Comparison of ENCODE assay signal across 16 cellular contexts in the genomic region with DNA sequence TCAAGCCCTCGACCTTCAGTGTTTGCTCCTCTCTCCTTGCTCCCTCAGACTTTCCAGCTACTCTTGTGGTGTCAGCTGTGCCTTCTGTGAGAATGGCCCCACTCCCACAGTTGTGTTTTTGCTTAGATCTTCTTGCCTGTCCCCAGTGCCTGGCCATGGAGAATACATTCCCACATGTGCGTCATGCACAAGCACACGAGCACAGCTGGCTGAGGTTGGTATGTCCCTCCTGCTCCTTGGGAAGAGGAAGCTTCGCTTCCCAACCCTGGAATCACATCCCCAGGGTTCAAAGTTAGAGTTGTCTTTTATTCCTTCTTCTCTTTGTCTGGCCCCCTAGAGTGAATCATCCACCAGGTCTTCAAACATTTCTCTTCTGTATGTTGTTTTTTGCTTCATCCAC.
DNase-seq lines count a peak whose midpoint lies in the region; ATAC-seq and TF ChIP-seq lines count a peak whose summit lies in the region.
"Had no signal": no experiment of that assay in that cellular context is flagged by ENCODE, and none has a peak within 500 bp of the region (broad histone marks: within the 10 kb centered on the region; RNA-seq: fewer than 3 reads in every experiment).

No MANE protein-coding gene starts in this region.

- no CpG with 5 or more reads among the region's 4 CpGs for WGBS in IMR-90 (ENCODE audit: extremely low coverage in 2 of 2, insufficient read length in 1 of 2), 2 experiments
- WGBS in mesenchymal stem cell = 87% methylated on average over 4 of the region's 4 CpGs

- H4K20me1 ChIP-seq in IMR-90 (ENCODE audit: insufficient read depth, low read length) = no peaks in the 10 kb centered on the region

- H2BK15ac ChIP-seq in IMR-90 (ENCODE audit: low read depth, low read length) (peak overlapping the region; percentile 88; the same call in 1 of the 3 replicates), mesenchymal stem cell (ENCODE audit: low read depth, poor library complexity, severe bottlenecking) (no peak overlapping the region)

- H3K79me1 ChIP-seq in IMR-90 (ENCODE audit: low read depth in 1 of 2, low read length in 2 of 2) (no peaks in the 10 kb centered on the region), mesenchymal stem cell (replicated peaks; ENCODE audit: low read length, poor library complexity, severe bottlenecking) (no peaks in the 10 kb centered on the region)

- H2AFZ ChIP-seq in IMR-90 (replicated peaks; ENCODE audit: low read length, poor library complexity) (peak overlapping the region; percentile 8), mesenchymal stem cell (ENCODE audit: low read depth, low read length) (no peak overlapping the region)
- H2AFZ ChIP-seq: GM23338 had no signal

- TF ChIP-seq RAD21 in IMR-90 (IDR thresholded peaks at IDR 0.05; ENCODE audit: low read length) = no peak

- H3K23ac ChIP-seq in IMR-90 (ENCODE audit: low read depth, low read length) (0 out of 2 replicates have a peak overlapping the region, but pooled peaks have one; percentile 26), mesenchymal stem cell (ENCODE audit: low read length in 2 of 2) (no peak overlapping the region)

- TF ChIP-seq CTCF in IMR-90 (conservative IDR thresholded peaks at IDR 0.05; ENCODE audit: low read depth, low read length) = no peak
- TF ChIP-seq CTCF in nephron (IDR thresholded peaks at IDR 0.05; ENCODE audit: unreplicated experiment in 3 of 3) = no peak

- H2BK120ac ChIP-seq in IMR-90 (ENCODE audit: low read depth, low read length) (peak overlapping the region; percentile 92; the same call in 1 of the 2 replicates), mesenchymal stem cell (ENCODE audit: low read depth, low read length) (no peak overlapping the region)

- DNase-seq in IMR-90 = no peak
- DNase-seq in mesenchymal stem cell = no peak
- no peak for DNase-seq in NCI-H2227 (lab: John Stamatoyannopoulos, UW; ENCODE audit: unreplicated experiment)
- no peak for DNase-seq in T-helper 2 cell
- DNase-seq in activated CD4-positive, alpha-beta T cell treated with anti-CD3 and anti-CD28 coated beads for 48 hours = no peak
- DNase-seq: C1 segment of cervical spinal cord; Calu3; CD4-positive, alpha-beta memory T cell; COR-L47; DMS53; DMS79 treated with DMSO at 0.1 percent for 48 hours; GF-D8; HFFc6 had no signal

- H3K36me3 Mint-ChIP-seq in nephron (ENCODE audit: low read depth) = no peaks in the 10 kb centered on the region
- H3K36me3 Mint-ChIP-seq: CD4-positive, alpha-beta memory T cell had no signal

- no peaks in the 10 kb centered on the region for H3K36me3 ChIP-seq in IMR-90 (ENCODE audit: control insufficient read depth, insufficient read depth, low read length)
- no peaks in the 10 kb centered on the region for H3K36me3 ChIP-seq in mesenchymal stem cell (ENCODE audit: control insufficient read depth in 1 of 2, insufficient read depth in 2 of 2, low read depth in 1 of 2, low read length in 2 of 2)
- H3K36me3 ChIP-seq: HAP-1 had no signal

- H3K4ac ChIP-seq in IMR-90 (ENCODE audit: low read depth, low read length) = peak overlapping the region; percentile 80
- H3K4ac ChIP-seq in mesenchymal stem cell (ENCODE audit: low read depth in 1 of 2, low read length in 2 of 2) = no peak overlapping the region

- POLR2A ChIA-PET in IMR-90 (lab: Charles Lee; ENCODE audit: unreplicated experiment) = no interaction called here

- H3K14ac ChIP-seq in IMR-90 (replicated peaks; ENCODE audit: low read depth, low read length) (peak overlapping the region; percentile 69; the same call in 1 of the 2 replicates), mesenchymal stem cell (ENCODE audit: low read length in 2 of 2) (no peak overlapping the region)

- TF ChIP-seq POLR2A in IMR-90 (IDR thresholded peaks at IDR 0.05; ENCODE audit: low read depth, low read length) = no peak

- H2AK9ac ChIP-seq in IMR-90 (replicated peaks; ENCODE audit: low read depth, low read length, poor library complexity) = no peak overlapping the region

- H3K9ac ChIP-seq in IMR-90 (ENCODE audit: low read depth, low read length) = no peak overlapping the region
- H3K9ac ChIP-seq in mesenchymal stem cell (ENCODE audit: low read length) = no peak overlapping the region

- no peak overlapping the region for H3K27ac ChIP-seq in IMR-90 (ENCODE audit: insufficient read depth, low read length)
- H3K27ac ChIP-seq in mesenchymal stem cell (ENCODE audit: low read length, poor library complexity, severe bottlenecking) = no peak overlapping the region

- no peak overlapping the region for H2BK12ac ChIP-seq in mesenchymal stem cell (ENCODE audit: low read length in 2 of 2)

- H2BK5ac ChIP-seq in IMR-90 (ENCODE audit: low read depth, low read length, poor library complexity, severe bottlenecking) (no peak overlapping the region), mesenchymal stem cell (ENCODE audit: low read depth, low read length, poor library complexity, severe bottlenecking) (peak overlapping the region; percentile 1)

- H3K27ac Mint-ChIP-seq in nephron = peak overlapping the region; percentile 10 to 96 (median 93)
- H3K27ac Mint-ChIP-seq: CD4-positive, alpha-beta memory T cell; GM23338; HFFc6 had no signal

- H3K18ac ChIP-seq in IMR-90 (ENCODE audit: low read depth, low read length) (no peak overlapping the region), mesenchymal stem cell (ENCODE audit: low read depth in 1 of 2, low read length in 2 of 2) (no peak overlapping the region)

- H3K9me3 ChIP-seq in IMR-90 (ENCODE audit: control insufficient read depth, insufficient read depth, low read length) (no peaks in the 10 kb centered on the region), mesenchymal stem cell (ENCODE audit: control insufficient read depth, low read length) (no peaks in the 10 kb centered on the region)
- H3K9me3 ChIP-seq: HAP-1 had no signal

- CTCF ChIA-PET in IMR-90 (lab: Yijun Ruan, JAX) = interaction anchor here (0.5 to 0.8 kb wide), 2 partner anchors 26 to 33 kb away, joined by 3 read pairs; no protein-coding TSS in a partner anchor

- intact Hi-C loops in IMR-90 (cut with micrococcal nuclease) = no loop called here

- no peak overlapping the region for H3K4me3 ChIP-seq in IMR-90 (ENCODE audit: insufficient read depth, low read depth, low read length)
- H3K4me3 ChIP-seq in mesenchymal stem cell (ENCODE audit: insufficient read depth in 1 of 2, low read depth in 1 of 2, low read length in 2 of 2) = no peak overlapping the region
- H3K4me3 ChIP-seq: GM23338, HAP-1 had no signal

- no peak overlapping the region for H3K56ac ChIP-seq in IMR-90 (ENCODE audit: extremely low read depth, insufficient read depth, low read length)

- H3K4me1 ChIP-seq in IMR-90 (ENCODE audit: control insufficient read depth, insufficient read depth, low read length) = peaks cover 16% of the 10 kb centered on the region
- peaks cover 12% of the 10 kb centered on the region for H3K4me1 ChIP-seq in mesenchymal stem cell (ENCODE audit: control insufficient read depth, insufficient read depth, low read depth, low read length)
- H3K4me1 ChIP-seq: HAP-1 had no signal

- H4K91ac ChIP-seq in IMR-90 (ENCODE audit: insufficient read depth, low read depth, low read length) (0 out of 2 replicates have a peak overlapping the region, but pooled peaks have one; percentile 54), mesenchymal stem cell (ENCODE audit: low read length) (no peak overlapping the region)

- H3K4me3 Mint-ChIP-seq in nephron = peak overlapping the region in 2 of 3 experiments; percentile 0 to 8
- H3K4me3 Mint-ChIP-seq: GM23338, HFFc6 had no signal

- no peak overlapping the region for H4K5ac ChIP-seq in IMR-90 (ENCODE audit: low read depth, low read length)

- in situ Hi-C loops in IMR-90 (cut with MboI; ENCODE audit: low sequenced_read_pairs) = no loop called here

- H3K4me2 ChIP-seq in IMR-90 (ENCODE audit: low read depth, low read length) (no peak overlapping the region), mesenchymal stem cell (ENCODE audit: low read length, poor library complexity, severe bottlenecking) (no peak overlapping the region)
- H3K4me2 ChIP-seq: GM23338 had no signal

- no peaks in the 10 kb centered on the region for H3K27me3 Mint-ChIP-seq in nephron (ENCODE audit: low read depth)
- H3K27me3 Mint-ChIP-seq: CD4-positive, alpha-beta memory T cell had no signal

- no TSS peak for BruUV-seq in IMR-90 (replicated peaks; lab: Mats Ljungman, UMichigan)

- H2AK5ac ChIP-seq in IMR-90 (ENCODE audit: low read depth, low read length) (peak overlapping the region; percentile 78), mesenchymal stem cell (ENCODE audit: low read length, severe bottlenecking) (no peak overlapping the region)

- peaks cover 60% of the 10 kb centered on the region for H3K4me1 Mint-ChIP-seq in nephron
- H3K4me1 Mint-ChIP-seq: CD4-positive, alpha-beta memory T cell; GM23338 had no signal

- dilution Hi-C loops in IMR-90 (cut with HindIII; ENCODE audit: low sequenced_read_pairs, unreplicated experiment) = no loop called here

- H3K9me3 Mint-ChIP-seq in nephron = peaks cover 6% of the 10 kb centered on the region

- H4K8ac ChIP-seq in IMR-90 (ENCODE audit: low read depth in 2 of 2, low read length in 2 of 2) (no peak overlapping the region), mesenchymal stem cell (ENCODE audit: low read length) (no peak overlapping the region)

- H2BK20ac ChIP-seq in IMR-90 (ENCODE audit: low read depth, low read length) = peak overlapping the region; percentile 38

- no peaks in the 10 kb centered on the region for H3K27me3 ChIP-seq in IMR-90 (ENCODE audit: control insufficient read depth, insufficient read depth, low read length)
- H3K27me3 ChIP-seq in mesenchymal stem cell (ENCODE audit: control insufficient read depth in 1 of 2, insufficient read depth in 1 of 2, low read length in 2 of 2) = peaks cover 0 to 16% of the 10 kb centered on the region in 2 experiments

- H3K9me1 ChIP-seq in IMR-90 (ENCODE audit: insufficient read depth, low read length) = peaks cover 8% of the 10 kb centered on the region; the same call in 1 of the 2 replicates

- ATAC-seq in IMR-90 (ENCODE audit: low read depth) = no peak
- ATAC-seq: GM23338 had no signal

TF ChIP-seq in IMR-90, 13 proteins besides CTCF, POLR2A, EP300 and RAD21 (continues in another document):
- TF ChIP-seq, protein P1, sequence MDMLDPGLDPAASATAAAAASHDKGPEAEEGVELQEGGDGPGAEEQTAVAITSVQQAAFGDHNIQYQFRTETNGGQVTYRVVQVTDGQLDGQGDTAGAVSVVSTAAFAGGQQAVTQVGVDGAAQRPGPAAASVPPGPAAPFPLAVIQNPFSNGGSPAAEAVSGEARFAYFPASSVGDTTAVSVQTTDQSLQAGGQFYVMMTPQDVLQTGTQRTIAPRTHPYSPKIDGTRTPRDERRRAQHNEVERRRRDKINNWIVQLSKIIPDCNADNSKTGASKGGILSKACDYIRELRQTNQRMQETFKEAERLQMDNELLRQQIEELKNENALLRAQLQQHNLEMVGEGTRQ (IDR thresholded peaks at IDR 0.05; ENCODE audit: low read depth, low read length) = no peak
- no peak for TF ChIP-seq SMC3 (IDR thresholded peaks at IDR 0.05; ENCODE audit: low read depth, low read length)
- TF ChIP-seq CHD1 (IDR thresholded peaks at IDR 0.05; ENCODE audit: low read depth, low read length) = no peak
- TF ChIP-seq MXI1 (IDR thresholded peaks at IDR 0.05; ENCODE audit: borderline replicate concordance, low read depth, low read length) = no peak
